10 cellular contexts compared by ENCODE assay signal in the genomic region with DNA sequence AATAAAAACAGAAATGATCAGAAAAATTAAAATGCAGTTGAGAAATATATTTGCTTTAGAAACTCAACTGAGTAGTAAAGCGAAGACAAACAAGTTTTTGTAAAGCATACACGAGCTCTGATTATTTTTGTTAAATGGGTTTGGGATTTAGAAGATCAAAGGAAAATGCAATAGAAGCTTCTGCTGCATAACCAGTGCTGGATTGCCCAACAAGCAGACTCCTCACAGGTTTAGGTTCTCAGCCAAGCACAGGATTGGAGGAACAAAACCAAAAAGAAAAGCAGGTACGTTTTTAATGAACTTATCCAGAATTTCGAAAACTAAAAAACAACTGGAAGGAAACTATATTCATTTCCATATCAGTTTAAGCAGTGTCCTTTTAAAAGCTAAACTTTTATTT.
"Had no signal": no experiment of that assay in that cellular context is flagged by ENCODE, and none has a peak within 500 bp of the region (broad histone marks: within the 10 kb centered on the region; RNA-seq: fewer than 3 reads in every experiment).

No MANE protein-coding gene starts in this region.

- H3K4me2 ChIP-seq: GM23338 had no signal

- H3K9ac ChIP-seq: GM23248 had no signal

- H3K9me3 ChIP-seq: HAP-1 had no signal

- H3K4me3 ChIP-seq: GM23248, GM23338, HAP-1 had no signal

- H3K27ac ChIP-seq: GM23248 had no signal

- DNase-seq: GM23248, GOT3, H7, H9, HCEC 1CT, HFFc6 had no signal

- H2AFZ ChIP-seq: GM23248, GM23338 had no signal

- FAIRE-seq: H1, H54 had no signal

- ATAC-seq: GM23338 had no signal

- H3K4me1 ChIP-seq: HAP-1 had no signal

- H3K36me3 ChIP-seq: HAP-1 had no signal
